Comparison of ENCODE assay signal across 21 cellular contexts in genomic region chr11:130603585-130603906, GRCh38.
"Had no signal": no experiment of that assay in that cellular context is flagged by ENCODE, and none has a peak within 500 bp of the region (broad histone marks: within the 10 kb centered on the region; RNA-seq: fewer than 3 reads in every experiment).

No MANE protein-coding gene starts in this region.

- H3K4me3 ChIP-seq: dorsolateral prefrontal cortex, heart left ventricle, neural progenitor cell, pancreas, prostate gland, skin epidermis, stomach, thoracic aorta, upper lobe of left lung had no signal

- H3K36me3 Mint-ChIP-seq: natural killer cell; neural progenitor cell; stimulated activated naive B cell treated with anti-CD40 and anti-IgM and Interleukin-4, amounts not matched to agents 10 μg/mL and 1 μg/mL and 100 μg/mL, for 72 hours had no signal

- H3K27ac Mint-ChIP-seq: natural killer cell; neural progenitor cell; stimulated activated naive B cell treated with anti-CD40 and anti-IgM and Interleukin-4, amounts not matched to agents 10 μg/mL and 1 μg/mL and 100 μg/mL, for 72 hours had no signal

- H3K4me1 ChIP-seq: pancreas, prostate gland had no signal

- H3K9ac ChIP-seq: neural progenitor cell had no signal

- H3K36me3 ChIP-seq: heart left ventricle, neural progenitor cell, pancreas, prostate gland, stomach, thoracic aorta, upper lobe of left lung had no signal

- H3K9me3 Mint-ChIP-seq: natural killer cell had no signal

- DNase-seq: caudate nucleus; cortex of kidney; dorsolateral prefrontal cortex; effector CD8-positive, alpha-beta T cell; heart left ventricle; hippocampal formation; natural killer cell; nucleus accumbens; stimulated activated CD4-positive, alpha-beta T cell treated with anti-CD3 and anti-CD28 coated beads, Interleukin-2, amount 100 ng/mL, for 24 hours; stimulated activated CD4-positive, alpha-beta T cell treated with anti-CD3 and anti-CD28 coated beads, Interleukin-4, amount 100 ng/mL, for 4 hours; stimulated activated naive B cell treated with anti-CD40 and anti-IgM and Interleukin-4, amounts not matched to agents 10 μg/mL and 1 μg/mL and 100 μg/mL, for 72 hours; stomach; substantia nigra; upper lobe of left lung had no signal

- H3K4me1 Mint-ChIP-seq: natural killer cell had no signal

- ATAC-seq: esophagus mucosa; heart left ventricle; natural killer cell; sciatic nerve; stimulated activated naive B cell treated with anti-CD40 and anti-IgM and Interleukin-4, amounts not matched to agents 10 μg/mL and 1 μg/mL and 100 μg/mL, for 72 hours had no signal

- H3K27me3 ChIP-seq: heart left ventricle, neural progenitor cell, pancreas, stomach, upper lobe of left lung had no signal

- H3K27ac ChIP-seq: dorsolateral prefrontal cortex, neural progenitor cell, pancreas, prostate gland, thoracic aorta, upper lobe of left lung had no signal

- H3K4me3 Mint-ChIP-seq: natural killer cell; neural progenitor cell; stimulated activated naive B cell treated with anti-CD40 and anti-IgM and Interleukin-4, amounts not matched to agents 10 μg/mL and 1 μg/mL and 100 μg/mL, for 72 hours had no signal

- H3K27me3 Mint-ChIP-seq: stimulated activated naive B cell treated with anti-CD40 and anti-IgM and Interleukin-4, amounts not matched to agents 10 μg/mL and 1 μg/mL and 100 μg/mL, for 72 hours had no signal

- H3K9me3 ChIP-seq: heart left ventricle, pancreas, prostate gland, stomach, thoracic aorta, upper lobe of left lung had no signal
